Comparison of ENCODE assay signal across 16 cellular contexts in genomic region chr14:37678916-37679315, GRCh38.
"Had no signal": no experiment of that assay in that cellular context is flagged by ENCODE, and none has a peak within 500 bp of the region (broad histone marks: within the 10 kb centered on the region; RNA-seq: fewer than 3 reads in every experiment).

No MANE protein-coding gene starts in this region.

- H3K4me3 ChIP-seq: lower lobe of right lung, psoas muscle, spleen had no signal

- H3K4me3 Mint-ChIP-seq: activated CD4-positive, alpha-beta T cell treated with anti-CD3 and anti-CD28 coated beads, Interleukin-2, amount 10 ng/mL, durations not matched to agents 24 days and 14 days; stimulated activated naive CD8-positive, alpha-beta T cell treated with anti-CD3 and anti-CD28 coated beads, Interleukin-15, Interleukin-2, amounts not matched to agents 100 ng/mL and 50 ng/mL, for 24 hours; T-helper 2 cell treated with Interferon-gamma antibody and Interleukin-4, amounts not matched to agents 5 μg/mL and 100 μg/mL, for 36 hours; type B pancreatic cell had no signal

- ATAC-seq: foreskin keratinocyte, lower lobe of right lung, psoas muscle, sciatic nerve had no signal

- DNase-seq: activated CD4-positive, alpha-beta T cell treated with anti-CD3 and anti-CD28 coated beads, Interleukin-2, amount 10 ng/mL, durations not matched to agents 24 days and 14 days; activated CD4-positive, CD25-positive, alpha-beta regulatory T cell; activated CD8-positive, alpha-beta memory T cell treated with anti-CD3 and anti-CD28 coated beads for 24 hours; activated naive CD4-positive, alpha-beta T cell; effector CD8-positive, alpha-beta T cell; foreskin keratinocyte; lower lobe of right lung; midbrain; psoas muscle; spleen; SW 1271 had no signal

- H3K4me1 ChIP-seq: foreskin keratinocyte, lower lobe of right lung, psoas muscle, spleen had no signal

- H3K27ac Mint-ChIP-seq: activated CD4-positive, alpha-beta T cell treated with anti-CD3 and anti-CD28 coated beads, Interleukin-2, amount 10 ng/mL, durations not matched to agents 24 days and 14 days; stimulated activated naive CD8-positive, alpha-beta T cell treated with anti-CD3 and anti-CD28 coated beads, Interleukin-15, Interleukin-2, amounts not matched to agents 100 ng/mL and 50 ng/mL, for 24 hours; T-helper 2 cell treated with Interferon-gamma antibody and Interleukin-4, amounts not matched to agents 5 μg/mL and 100 μg/mL, for 36 hours; type B pancreatic cell had no signal

- H3K36me3 Mint-ChIP-seq: type B pancreatic cell had no signal

- H3K4me1 Mint-ChIP-seq: activated CD4-positive, alpha-beta T cell treated with anti-CD3 and anti-CD28 coated beads, Interleukin-2, amount 10 ng/mL, durations not matched to agents 24 days and 14 days had no signal

- H3K9me3 ChIP-seq: lower lobe of right lung, psoas muscle, spleen had no signal

- FAIRE-seq: endothelial cell of umbilical vein had no signal

- H3K27me3 Mint-ChIP-seq: activated CD4-positive, alpha-beta T cell treated with anti-CD3 and anti-CD28 coated beads, Interleukin-2, amount 10 ng/mL, durations not matched to agents 24 days and 14 days; stimulated activated naive CD8-positive, alpha-beta T cell treated with anti-CD3 and anti-CD28 coated beads, Interleukin-15, Interleukin-2, amounts not matched to agents 100 ng/mL and 50 ng/mL, for 24 hours; type B pancreatic cell had no signal

- H3K9me3 Mint-ChIP-seq: activated CD4-positive, alpha-beta T cell treated with anti-CD3 and anti-CD28 coated beads, Interleukin-2, amount 10 ng/mL, durations not matched to agents 24 days and 14 days; type B pancreatic cell had no signal

- H3K27me3 ChIP-seq: spleen had no signal

- H3K27ac ChIP-seq: foreskin keratinocyte, lower lobe of right lung, psoas muscle, spleen had no signal

- H3K36me3 ChIP-seq: lower lobe of right lung, spleen had no signal
